ENCODE assay signal across 8 cellular contexts in the genomic region with DNA sequence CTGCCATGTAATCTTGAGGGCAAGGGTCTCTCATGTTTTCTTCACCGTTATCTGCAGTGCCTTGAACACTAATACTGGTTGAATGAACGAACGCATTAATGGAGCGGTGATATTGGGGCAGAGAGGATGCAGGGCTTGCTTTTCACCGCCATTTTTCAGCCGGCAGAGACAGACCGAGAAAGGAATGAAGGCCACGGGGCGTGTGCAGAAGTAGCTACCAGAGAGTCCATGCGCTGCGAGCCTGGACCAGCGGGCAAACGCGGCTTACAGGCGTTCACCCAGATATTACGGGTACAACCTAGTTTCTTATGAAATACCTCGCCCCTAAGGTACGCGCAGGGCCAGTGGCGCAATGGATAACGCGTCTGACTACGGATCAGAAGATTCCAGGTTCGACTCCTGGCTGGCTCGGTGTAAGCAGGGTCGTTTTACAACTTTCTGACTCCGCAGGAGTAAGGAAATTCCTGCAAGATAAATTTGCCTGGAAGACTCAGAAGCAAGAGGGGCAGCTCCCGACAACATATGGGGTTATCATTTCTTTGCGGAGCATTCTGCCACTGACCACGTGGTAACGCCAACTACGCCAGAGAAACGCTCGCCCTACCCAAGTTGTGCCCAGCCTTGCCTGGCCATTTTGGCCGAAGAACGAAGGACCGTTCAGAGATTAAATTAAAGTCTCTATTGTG. TPM values are rescaled to one million over a fixed set of nuclear protein-coding genes. Genes with fewer than 3 reads are reported as not detected.
A peak's percentile ranks its signal among the peaks of the same experiment; 100 is the strongest.
DNase-seq lines count a peak whose midpoint lies in the region; ATAC-seq and TF ChIP-seq lines count a peak whose summit lies in the region.

No MANE protein-coding gene starts in this region.

- peaks cover 0 to 17% (median 3%) of the 10 kb centered on the region in 8 donors for H3K9me3 Mint-ChIP-seq in CD4-positive, alpha-beta memory T cell
- H3K9me3 Mint-ChIP-seq in activated CD8-positive, alpha-beta memory T cell treated with anti-CD3 and anti-CD28 coated beads, Interleukin-2, amount 10 ng/mL, durations not matched to agents 7 days and 5 days (ENCODE audit: low read depth): no peaks in the 10 kb centered on the region
- H3K9me3 Mint-ChIP-seq in mesothelial cell of epicardium: no peaks in the 10 kb centered on the region

- CTCF ChIA-PET in CD4-positive, alpha-beta memory T cell (lab: Charles Lee; ENCODE audit: partially characterized antibody): interaction anchor here (0.9 to 5.0 kb wide), 11 partner anchors 14 to 195 kb away, joined by 3 to 50 read pairs (median 7); no protein-coding TSS in a partner anchor
- CTCF ChIA-PET in activated CD8-positive, alpha-beta memory T cell treated with anti-CD3 and anti-CD28 coated beads, Interleukin-2, amount 10 ng/mL, durations not matched to agents 7 days and 5 days (lab: Charles Lee): interaction anchor here (0.6 to 8.0 kb wide), 13 partner anchors 11 to 266 kb away, joined by 3 to 60 read pairs (median 3); a partner anchor contains a TSS

- peak; percentile 36 for ATAC-seq in GM21367 (IDR thresholded peaks at IDR 0.05; ENCODE audit: unreplicated experiment)
- ATAC-seq in activated CD8-positive, alpha-beta memory T cell treated with anti-CD3 and anti-CD28 coated beads, Interleukin-2, amount 10 ng/mL, durations not matched to agents 7 days and 5 days: peak; percentile 66

- peaks cover 69% of the 10 kb centered on the region for H3K4me1 ChIP-seq in CD4-positive, alpha-beta memory T cell (ENCODE audit: insufficient read depth, low read length)
- peaks cover 5% of the 10 kb centered on the region for H3K4me1 ChIP-seq in endocrine pancreas (ENCODE audit: control insufficient read depth, insufficient read depth, low read length)

- H3K36me3 Mint-ChIP-seq in CD4-positive, alpha-beta memory T cell: peaks cover 12 to 48% of the 10 kb centered on the region in 2 donors
- peaks cover 18% of the 10 kb centered on the region for H3K36me3 Mint-ChIP-seq in activated CD8-positive, alpha-beta memory T cell treated with anti-CD3 and anti-CD28 coated beads, Interleukin-2, amount 10 ng/mL, durations not matched to agents 7 days and 5 days
- H3K36me3 Mint-ChIP-seq in mesothelial cell of epicardium: peaks cover 7% of the 10 kb centered on the region

- H3K4me1 Mint-ChIP-seq in CD4-positive, alpha-beta memory T cell: peaks cover 45 to 77% (median 59%) of the 10 kb centered on the region in 4 donors
- H3K4me1 Mint-ChIP-seq in activated CD8-positive, alpha-beta memory T cell treated with anti-CD3 and anti-CD28 coated beads, Interleukin-2, amount 10 ng/mL, durations not matched to agents 7 days and 5 days: peaks cover 60% of the 10 kb centered on the region
- peaks cover 45% of the 10 kb centered on the region for H3K4me1 Mint-ChIP-seq in mesothelial cell of epicardium

- no peaks in the 10 kb centered on the region for H3K27me3 ChIP-seq in CD4-positive, alpha-beta memory T cell (ENCODE audit: insufficient read depth, low read length)
- H3K27me3 ChIP-seq in endocrine pancreas (ENCODE audit: control insufficient read depth, insufficient read depth, low read length): no peaks in the 10 kb centered on the region

- peaks cover 5% of the 10 kb centered on the region for H3K36me3 ChIP-seq in CD4-positive, alpha-beta memory T cell (ENCODE audit: insufficient read depth, low read length)
- H3K36me3 ChIP-seq in endocrine pancreas (ENCODE audit: control insufficient read depth, insufficient read depth, low read length): no peaks in the 10 kb centered on the region

- H3K4me3 ChIP-seq in CD4-positive, alpha-beta memory T cell (ENCODE audit: low read length in 2 of 2): peak overlapping the region; percentile 83 to 90
- H3K4me3 ChIP-seq in endocrine pancreas (ENCODE audit: control insufficient read depth, insufficient read depth, low read length): peak overlapping the region; percentile 69

- H3K9ac ChIP-seq in endocrine pancreas (ENCODE audit: control insufficient read depth, insufficient read depth, low read length): peak overlapping the region; percentile 70

- POLR2A ChIA-PET in CD4-positive, alpha-beta memory T cell (lab: Charles Lee; ENCODE audit: partially characterized antibody): interaction anchor here (0.6 to 6.5 kb wide), 73 partner anchors 9 to 1356 kb away, joined by 3 to 181 read pairs (median 5); a partner anchor contains a TSS

- H3K4me3 Mint-ChIP-seq in CD4-positive, alpha-beta memory T cell: peak overlapping the region; percentile 89 to 98 (median 93)
- peak overlapping the region; percentile 87 for H3K4me3 Mint-ChIP-seq in activated CD8-positive, alpha-beta memory T cell treated with anti-CD3 and anti-CD28 coated beads, Interleukin-2, amount 10 ng/mL, durations not matched to agents 7 days and 5 days
- peak overlapping the region; percentile 82 for H3K4me3 Mint-ChIP-seq in mesothelial cell of epicardium

- peaks cover 7 to 10% of the 10 kb centered on the region in 2 donors for H3K27me3 Mint-ChIP-seq in CD4-positive, alpha-beta memory T cell
- H3K27me3 Mint-ChIP-seq in activated CD8-positive, alpha-beta memory T cell treated with anti-CD3 and anti-CD28 coated beads, Interleukin-2, amount 10 ng/mL, durations not matched to agents 7 days and 5 days: no peaks in the 10 kb centered on the region
- H3K27me3 Mint-ChIP-seq in mesothelial cell of epicardium (ENCODE audit: low read depth): no peaks in the 10 kb centered on the region

- peak overlapping the region; percentile 94 to 99 (median 97) for H3K27ac Mint-ChIP-seq in CD4-positive, alpha-beta memory T cell
- peak overlapping the region; percentile 95 for H3K27ac Mint-ChIP-seq in activated CD8-positive, alpha-beta memory T cell treated with anti-CD3 and anti-CD28 coated beads, Interleukin-2, amount 10 ng/mL, durations not matched to agents 7 days and 5 days
- H3K27ac Mint-ChIP-seq in mesothelial cell of epicardium: peak overlapping the region; percentile 98

- no peak for TF ChIP-seq CTCF in mesothelial cell of epicardium (IDR thresholded peaks at IDR 0.05; ENCODE audit: unreplicated experiment)

- intact Hi-C loops in CD4-positive, alpha-beta memory T cell (cut with micrococcal nuclease): loop anchor here (1.0 to 10.0 kb wide), 5 partner anchors 16 to 483 kb away; a partner anchor contains a TSS

- peak overlapping the region; percentile 90 for H3K27ac ChIP-seq in CD4-positive, alpha-beta memory T cell (ENCODE audit: low read depth, low read length)

- no peaks in the 10 kb centered on the region for H3K9me3 ChIP-seq in CD4-positive, alpha-beta memory T cell (ENCODE audit: control insufficient read depth in 1 of 2, low read length in 2 of 2)
- no peaks in the 10 kb centered on the region for H3K9me3 ChIP-seq in endocrine pancreas (ENCODE audit: control insufficient read depth, low read length)

- peak; percentile 89 to 92 (median 91) for DNase-seq in CD4-positive, alpha-beta memory T cell
- DNase-seq in HT-29 (ENCODE audit: low spot score): peak; percentile 96
- DNase-seq in NOMO-1 (lab: John Stamatoyannopoulos, UW; ENCODE audit: unreplicated experiment in 2 of 2): peak; percentile 88 to 89
- peak; percentile 94 for DNase-seq in activated CD8-positive, alpha-beta memory T cell treated with anti-CD3 and anti-CD28 coated beads, Interleukin-2, amount 10 ng/mL, durations not matched to agents 7 days and 5 days
- peak; percentile 69 to 93 for DNase-seq in mesothelial cell of epicardium (ENCODE audit: low spot score in 2 of 2, unreplicated experiment in 2 of 2)
- peak; percentile 87 for DNase-seq in stimulated activated CD8-positive, alpha-beta memory T cell treated with anti-CD3 and anti-CD28 coated beads, Interleukin-15, amount 100 ng/mL, for 24 hours (ENCODE audit: low read depth)

RNA-seq across cellular contexts. Expression of a gene that starts 0.9 kb away (rescaled TPM):
- total RNA-seq in CD4-positive, alpha-beta memory T cell: 100 to 1,000 TPM; 102 to 105 TPM
- polyA plus RNA-seq in CD4-positive, alpha-beta memory T cell: 100 to 1,000 TPM; 154 to 305 TPM
- 23.6 and 26.3 TPM in 2 replicates for total RNA-seq in HT-29 (2014; rRNA removed; shearing (Covaris generic))
- total RNA-seq in activated CD8-positive, alpha-beta memory T cell treated with anti-CD3 and anti-CD28 coated beads, Interleukin-2, amount 10 ng/mL, durations not matched to agents 7 days and 5 days: 10 to 100 TPM; 75.6 to 78.4 TPM
- 49.4 to 60.5 TPM (median 54.1 TPM) in 3 replicates for total RNA-seq in mesothelial cell of epicardium

RNA-seq across cellular contexts. Expression of a gene that starts 37.2 kb away (rescaled TPM):
- total RNA-seq in CD4-positive, alpha-beta memory T cell: not detected
- polyA plus RNA-seq in CD4-positive, alpha-beta memory T cell: under 1 TPM in 1 of 2 donors, not detected in 1; 0.08 TPM
- total RNA-seq in HT-29 (2014; rRNA removed; shearing (Covaris generic)): not detected in 2 replicates
- not detected for total RNA-seq in activated CD8-positive, alpha-beta memory T cell treated with anti-CD3 and anti-CD28 coated beads, Interleukin-2, amount 10 ng/mL, durations not matched to agents 7 days and 5 days
- 0.09 to 0.11 TPM in 2 of 3 replicates, not detected in the other for total RNA-seq in mesothelial cell of epicardium

RNA-seq across cellular contexts. Expression of a gene that starts 59.5 kb away (rescaled TPM):
- 10 to 100 TPM; 33.5 to 34.8 TPM for total RNA-seq in CD4-positive, alpha-beta memory T cell
- polyA plus RNA-seq in CD4-positive, alpha-beta memory T cell: 10 to 100 TPM; 50.0 to 63.9 TPM
- total RNA-seq in HT-29 (2014; rRNA removed; shearing (Covaris generic)): 27.0 and 32.2 TPM in 2 replicates
- 10 to 100 TPM; 23.4 to 30.0 TPM for total RNA-seq in activated CD8-positive, alpha-beta memory T cell treated with anti-CD3 and anti-CD28 coated beads, Interleukin-2, amount 10 ng/mL, durations not matched to agents 7 days and 5 days
- total RNA-seq in mesothelial cell of epicardium: 21.8 to 22.6 TPM (median 21.9 TPM) in 3 replicates

Comparison
In these comparisons a context has a peak if more than half of its experiments do, and no peak if none do; other contexts are left out.
1. Peak in every context shown above with its lines: DNase-seq, ATAC-seq, H3K4me3 ChIP-seq and H3K27ac ChIP-seq.